ENCODE assay signal across 7 cellular contexts in genomic region chr4:99023674-99024323, GRCh38. TPM values are rescaled to one million over a fixed set of nuclear protein-coding genes. Genes with fewer than 3 reads are reported as not detected.
DNase-seq lines count a peak whose midpoint lies in the region; ATAC-seq, FAIRE-seq and TF ChIP-seq lines count a peak whose summit lies in the region.
"Not testable (repeated sequence)": the region's sequence is repeated elsewhere in the genome, so short reads cannot be mapped to it uniquely, and the experiment has no call there.

No MANE protein-coding gene starts in this region.

- not testable (repeated sequence) for H3K27me3 ChIP-seq in GM23338 (ENCODE audit: insufficient read depth); astrocyte (ENCODE audit: insufficient read depth, low read length); osteoblast (ENCODE audit: insufficient read depth, low read length)

- DNase-seq in GM23338 (ENCODE audit: low spot score); T-helper 17 cell; astrocyte (ENCODE audit: low read depth); glutamatergic neuron; mesothelial cell of epicardium (ENCODE audit: low spot score in 2 of 2, unreplicated experiment in 2 of 2): not testable (repeated sequence)
- peak; percentile 15 for DNase-seq in osteoblast (ENCODE audit: insufficient read length, low spot score, missing footprints)

- H3K79me2 ChIP-seq in GM23338 (replicated peaks; ENCODE audit: insufficient read depth) (peaks cover 100% of the 10 kb centered on the region), astrocyte (ENCODE audit: insufficient read depth, low read length) (peaks cover 99% of the 10 kb centered on the region), osteoblast (ENCODE audit: insufficient read depth, low read length) (peaks cover 92% of the 10 kb centered on the region)

- H3K4me1 Mint-ChIP-seq in GM23338 = peaks cover 49% of the 10 kb centered on the region
- peaks cover 40% of the 10 kb centered on the region for H3K4me1 Mint-ChIP-seq in T-helper 17 cell
- peaks cover 25% of the 10 kb centered on the region for H3K4me1 Mint-ChIP-seq in astrocyte (ENCODE audit: low read depth, unreplicated experiment)
- H3K4me1 Mint-ChIP-seq in glutamatergic neuron (ENCODE audit: low read depth, unreplicated experiment) = peaks cover 28% of the 10 kb centered on the region
- H3K4me1 Mint-ChIP-seq in mesothelial cell of epicardium = peaks cover 37% of the 10 kb centered on the region
- H3K4me1 Mint-ChIP-seq in stimulated activated naive CD8-positive, alpha-beta T cell treated with anti-CD3 and anti-CD28 coated beads, Interleukin-15, Interleukin-2, amounts not matched to agents 100 ng/mL and 50 ng/mL, for 24 hours (ENCODE audit: low read depth) = peaks cover 41% of the 10 kb centered on the region

- H3K4me3 ChIP-seq in GM23338 = peak overlapping the region; percentile 16; the same call in 1 of the 2 replicates
- not testable (repeated sequence) for H3K4me3 ChIP-seq in astrocyte (ENCODE audit: insufficient read depth, low read depth, low read length); osteoblast (ENCODE audit: insufficient read depth, low read length)

- H3F3A ChIP-seq in GM23338 (replicated peaks; ENCODE audit: low read depth) = not testable (repeated sequence)

- not testable (repeated sequence) for H2AFZ ChIP-seq in GM23338; astrocyte (ENCODE audit: low read depth, low read length); osteoblast (ENCODE audit: low read length)

- H3K4me1 ChIP-seq in GM23338 (ENCODE audit: insufficient read depth) = peaks cover 41% of the 10 kb centered on the region
- H3K4me1 ChIP-seq in astrocyte (ENCODE audit: insufficient read depth, low read length); osteoblast (ENCODE audit: insufficient read depth, low read length): not testable (repeated sequence)

- not testable (repeated sequence) for ATAC-seq in GM23338, T-helper 17 cell

- H3K4me3 Mint-ChIP-seq in GM23338 (peak overlapping the region; percentile 1; the same call in 1 of the 3 replicates), glutamatergic neuron (ENCODE audit: unreplicated experiment) (peak overlapping the region; percentile 70)
- H3K4me3 Mint-ChIP-seq in T-helper 17 cell; astrocyte (ENCODE audit: unreplicated experiment); mesothelial cell of epicardium; stimulated activated naive CD8-positive, alpha-beta T cell treated with anti-CD3 and anti-CD28 coated beads, Interleukin-15, Interleukin-2, amounts not matched to agents 100 ng/mL and 50 ng/mL, for 24 hours: not testable (repeated sequence)

- H3K27me3 Mint-ChIP-seq in GM23338 (ENCODE audit: insufficient read depth, low read depth, poor library complexity); T-helper 17 cell; astrocyte (ENCODE audit: low read depth, unreplicated experiment); glutamatergic neuron (ENCODE audit: unreplicated experiment); mesothelial cell of epicardium (ENCODE audit: low read depth); stimulated activated naive CD8-positive, alpha-beta T cell treated with anti-CD3 and anti-CD28 coated beads, Interleukin-15, Interleukin-2, amounts not matched to agents 100 ng/mL and 50 ng/mL, for 24 hours: not testable (repeated sequence)

- H3K4me2 ChIP-seq in GM23338 = peak overlapping the region; percentile 69
- H3K4me2 ChIP-seq in astrocyte (ENCODE audit: low read length); osteoblast (ENCODE audit: insufficient read depth, low read length): not testable (repeated sequence)

- H4K20me1 ChIP-seq in GM23338 (replicated peaks; ENCODE audit: insufficient read depth) (peaks cover 35% of the 10 kb centered on the region), astrocyte (ENCODE audit: insufficient read depth, low read length) (peaks cover 36% of the 10 kb centered on the region), osteoblast (ENCODE audit: insufficient read depth, low read length) (peaks cover 20% of the 10 kb centered on the region)

- H3K9me3 ChIP-seq in T-helper 17 cell (ENCODE audit: control insufficient read depth, low read length, poor library complexity, severe bottlenecking); astrocyte (ENCODE audit: insufficient read depth, low read depth, low read length); osteoblast (ENCODE audit: low read depth, low read length): not testable (repeated sequence)

- peak overlapping the region; percentile 39; the same call in 1 of the 2 replicates for H3K27ac ChIP-seq in GM23338 (ENCODE audit: low read depth)
- not testable (repeated sequence) for H3K27ac ChIP-seq in astrocyte (ENCODE audit: low read depth, low read length); osteoblast (ENCODE audit: low read depth, low read length)

- not testable (repeated sequence) for H3K9ac ChIP-seq in astrocyte (ENCODE audit: low read length)

- peaks cover 38% of the 10 kb centered on the region for H3K9me3 Mint-ChIP-seq in GM23338
- H3K9me3 Mint-ChIP-seq in astrocyte (ENCODE audit: unreplicated experiment) = peaks cover 16% of the 10 kb centered on the region
- not testable (repeated sequence) for H3K9me3 Mint-ChIP-seq in glutamatergic neuron (ENCODE audit: unreplicated experiment)
- peaks cover 34% of the 10 kb centered on the region for H3K9me3 Mint-ChIP-seq in mesothelial cell of epicardium
- H3K9me3 Mint-ChIP-seq in stimulated activated naive CD8-positive, alpha-beta T cell treated with anti-CD3 and anti-CD28 coated beads, Interleukin-15, Interleukin-2, amounts not matched to agents 100 ng/mL and 50 ng/mL, for 24 hours = peaks cover 20% of the 10 kb centered on the region

- H3K27ac Mint-ChIP-seq in GM23338 = peak overlapping the region; percentile 39
- peak overlapping the region; percentile 39 for H3K27ac Mint-ChIP-seq in T-helper 17 cell
- peak overlapping the region; percentile 10 for H3K27ac Mint-ChIP-seq in astrocyte (ENCODE audit: unreplicated experiment)
- H3K27ac Mint-ChIP-seq in glutamatergic neuron (ENCODE audit: unreplicated experiment) = peak overlapping the region; percentile 92
- peak overlapping the region; percentile 35 for H3K27ac Mint-ChIP-seq in mesothelial cell of epicardium
- peak overlapping the region; percentile 22 for H3K27ac Mint-ChIP-seq in stimulated activated naive CD8-positive, alpha-beta T cell treated with anti-CD3 and anti-CD28 coated beads, Interleukin-15, Interleukin-2, amounts not matched to agents 100 ng/mL and 50 ng/mL, for 24 hours

- TF ChIP-seq CTCF in GM23338 (conservative IDR thresholded peaks at IDR 0.05; ENCODE audit: low read depth in 2 of 2); astrocyte (IDR thresholded peaks at IDR 0.05; ENCODE audit: insufficient read depth, low read depth, low read length); glutamatergic neuron (IDR thresholded peaks at IDR 0.05; ENCODE audit: partially characterized antibody, unreplicated experiment); mesothelial cell of epicardium (IDR thresholded peaks at IDR 0.05; ENCODE audit: unreplicated experiment); osteoblast (IDR thresholded peaks at IDR 0.05; ENCODE audit: extremely low read depth, low read depth, low read length): not testable (repeated sequence)

- H3K9me2 ChIP-seq in GM23338 (ENCODE audit: insufficient read depth) = not testable (repeated sequence)

- peaks cover 48% of the 10 kb centered on the region for H3K36me3 Mint-ChIP-seq in GM23338 (ENCODE audit: low read depth)
- H3K36me3 Mint-ChIP-seq in T-helper 17 cell (ENCODE audit: low read depth) = not testable (repeated sequence)
- peaks cover 20% of the 10 kb centered on the region for H3K36me3 Mint-ChIP-seq in astrocyte (ENCODE audit: low read depth, unreplicated experiment)
- H3K36me3 Mint-ChIP-seq in glutamatergic neuron (ENCODE audit: unreplicated experiment) = peaks cover 19% of the 10 kb centered on the region
- H3K36me3 Mint-ChIP-seq in mesothelial cell of epicardium = peaks cover 36% of the 10 kb centered on the region
- peaks cover 28% of the 10 kb centered on the region for H3K36me3 Mint-ChIP-seq in stimulated activated naive CD8-positive, alpha-beta T cell treated with anti-CD3 and anti-CD28 coated beads, Interleukin-15, Interleukin-2, amounts not matched to agents 100 ng/mL and 50 ng/mL, for 24 hours (ENCODE audit: low read depth)

- not testable (repeated sequence) for FAIRE-seq in astrocyte (lab: Jason Lieb, UNC)

- H3K36me3 ChIP-seq in GM23338 (ENCODE audit: insufficient read depth) = 0 out of 2 replicates have a peak, but pooled peaks cover 20% of the 10 kb centered on the region
- H3K36me3 ChIP-seq in astrocyte (ENCODE audit: insufficient read depth, low read length); osteoblast (ENCODE audit: insufficient read depth, low read length): not testable (repeated sequence)

RNA-seq across cellular contexts. Expression of gene METAP1, which starts 28.3 kb away (rescaled TPM):
- 94.5 and 122 TPM in 2 replicates for total RNA-seq in GM23338 (2014; rRNA removed; shearing (Covaris generic))
- 58.7 and 64.1 TPM in 2 replicates for polyA plus RNA-seq in GM23338 (2016; fragmentation: Nextera tagmentation; extraction: Ambion mirVana)
- 10 to 100 TPM; 37.2 to 40.1 TPM for total RNA-seq in T-helper 17 cell
- total RNA-seq in astrocyte = 54.2 and 60.9 TPM in 2 replicates
- total RNA-seq in glutamatergic neuron (ENCODE audit: unreplicated experiment) = 26.2 TPM
- total RNA-seq in mesothelial cell of epicardium = 51.1 to 53.5 TPM (median 51.6 TPM) in 3 replicates
- total RNA-seq in osteoblast = 48.6 and 52.8 TPM in 2 replicates

Comparison
In these comparisons a context has a peak if more than half of its experiments do, and no peak if none do; other contexts are left out.
1. H3K27ac Mint-ChIP-seq: peak in every context shown above with its lines; median percentile 92 in glutamatergic neuron; 39 in GM23338; 39 in T-helper 17 cell; 35 in mesothelial cell of epicardium; 22 in stimulated activated naive CD8-positive, alpha-beta T cell treated with anti-CD3 and anti-CD28 coated beads, Interleukin-15, Interleukin-2, amounts not matched to agents 100 ng/mL and 50 ng/mL, for 24 hours; 10 in astrocyte.